Comparison of ENCODE assay signal across 18 cellular contexts in the genomic region with DNA sequence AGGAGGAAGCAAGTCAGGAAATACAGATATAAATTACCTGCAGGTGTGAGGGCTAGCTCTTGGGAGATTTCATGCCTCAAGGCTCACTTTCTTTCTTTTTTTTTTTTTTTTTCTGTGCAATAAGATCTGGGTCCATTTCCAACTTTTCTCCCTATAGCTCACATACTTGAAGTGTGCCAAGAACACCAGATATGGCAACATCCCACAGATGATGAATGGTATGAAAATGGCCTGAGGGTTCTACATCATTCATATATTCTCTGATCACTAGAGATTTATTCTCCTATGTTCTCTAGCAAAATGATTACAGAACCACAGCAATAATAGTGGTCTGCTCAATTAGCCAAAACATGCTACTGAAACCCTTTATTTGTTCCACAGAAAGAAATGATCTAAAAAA.
DNase-seq lines count a peak whose midpoint lies in the region.
"Had no signal": no experiment of that assay in that cellular context is flagged by ENCODE, and none has a peak within 500 bp of the region (broad histone marks: within the 10 kb centered on the region; RNA-seq: fewer than 3 reads in every experiment).

No MANE protein-coding gene starts in this region.

- intact Hi-C loops in cardiac septum (cut with DNase I): no loop called here

- peak; percentile 4 for DNase-seq in NCI-H446 treated with DMSO at 0.1 percent for 48 hours (lab: John Stamatoyannopoulos, UW)
- no peak for DNase-seq in NCI-H446 (lab: John Stamatoyannopoulos, UW)
- DNase-seq in NCI-H226: peak; percentile 7
- DNase-seq in inferior parietal cortex (ENCODE audit: extremely low spot score): peak; percentile 49
- peak; percentile 54 for DNase-seq in superior temporal gyrus (ENCODE audit: extremely low spot score)
- DNase-seq in cardiac septum (ENCODE audit: low spot score): no peak
- no peak for DNase-seq in DMS 273 treated with DMSO at 0.1 percent for 48 hours (lab: John Stamatoyannopoulos, UW)
- DNase-seq: AML-193; Caco-2; Calu3; CD4-positive, alpha-beta T cell; CD8-positive, alpha-beta T cell; DMS153; DMS53; DMS79; DND-41; EL; GDM1 had no signal

Comparison
In these comparisons a context has a peak if more than half of its experiments do, and no peak if none do; other contexts are left out.
1. DNase-seq: peak in NCI-H446 treated with DMSO at 0.1 percent for 48 hours (single experiment), NCI-H226 (single experiment), inferior parietal cortex (single experiment) and superior temporal gyrus (single experiment); none in NCI-H446 (0 of 2), cardiac septum (single experiment) and DMS 273 treated with DMSO at 0.1 percent for 48 hours (single experiment).